15 cellular contexts compared by ENCODE assay signal in genomic region chr12:1429980-1430379, GRCh38.
DNase-seq lines count a peak whose midpoint lies in the region; ATAC-seq and TF ChIP-seq lines count a peak whose summit lies in the region.
"Had no signal": no experiment of that assay in that cellular context is flagged by ENCODE, and none has a peak within 500 bp of the region (broad histone marks: within the 10 kb centered on the region; RNA-seq: fewer than 3 reads in every experiment).

No MANE protein-coding gene starts in this region.

- ATAC-seq in left ventricle myocardium superior: peak; percentile 94
- no peak for ATAC-seq in GM19035 (IDR thresholded peaks at IDR 0.05; ENCODE audit: unreplicated experiment)

- peak overlapping the region; percentile 47 for H3K4me3 Mint-ChIP-seq in HFFc6
- H3K4me3 Mint-ChIP-seq: H9; T-helper 2 cell treated with Interferon-gamma antibody and Interleukin-4, amounts not matched to agents 5 μg/mL and 100 μg/mL, for 36 hours had no signal

- intact Hi-C loops in A673 (cut with micrococcal nuclease; ENCODE audit: unreplicated experiment): no loop called here
- intact Hi-C loops in left ventricle myocardium superior (cut with micrococcal nuclease): no loop called here

- no peaks in the 10 kb centered on the region for H3K9me3 Mint-ChIP-seq in HFFc6
- H3K9me3 Mint-ChIP-seq: H9; T-helper 2 cell treated with Interferon-gamma antibody and Interleukin-4, amounts not matched to agents 5 μg/mL and 100 μg/mL, for 36 hours had no signal

- no peak overlapping the region for H3K27ac ChIP-seq in A673 (ENCODE audit: low read depth, low read length, poor library complexity, severe bottlenecking)
- H3K27ac ChIP-seq: BLaER1 treated with 17β-estradiol and CSF1 and Interleukin-3, amounts not matched to agents 10 nM and 100 nM had no signal

- CTCF ChIA-PET in A673 (lab: Charles Lee): no interaction called here

- H3K27ac Mint-ChIP-seq in HFFc6: peak overlapping the region; percentile 75
- H3K27ac Mint-ChIP-seq: H9; T-helper 2 cell treated with Interferon-gamma antibody and Interleukin-4, amounts not matched to agents 5 μg/mL and 100 μg/mL, for 36 hours had no signal

- DNase-seq in A673 (ENCODE audit: low spot score) (peak; percentile 11), HFFc6 (peak; percentile 63), adipocyte (ENCODE audit: low read depth) (peak; percentile 67), left ventricle myocardium superior (no peak), T-helper 1 cell (no peak), superior temporal gyrus (ENCODE audit: extremely low spot score) (no peak), SK-N-DZ (ENCODE audit: low spot score) (no peak)
- DNase-seq: glutamatergic neuron, H9, NCI-H1105 treated with DMSO at 0.1 percent for 48 hours, NCI-H748 treated with DMSO at 0.1 percent for 48 hours, retina had no signal

- TF ChIP-seq CTCF in A673 (conservative IDR thresholded peaks at IDR 0.05; ENCODE audit: low read depth, low read length) (no peak), HFFc6 (IDR thresholded peaks at IDR 0.05) (no peak; the same call in 1 of the 2 replicates)

- H3K36me3 ChIP-seq in A673 (ENCODE audit: insufficient read depth, low read length, poor library complexity, severe bottlenecking): no peaks in the 10 kb centered on the region
- H3K36me3 ChIP-seq in adipocyte (ENCODE audit: control insufficient read depth, insufficient read depth, low read length, severe bottlenecking): peaks cover 6% of the 10 kb centered on the region

- H3K4me3 ChIP-seq in A673 (ENCODE audit: low read depth, low read length, poor library complexity, severe bottlenecking) (no peak overlapping the region), adipocyte (ENCODE audit: low read length) (peak overlapping the region; percentile 24)
- H3K4me3 ChIP-seq: BLaER1 treated with 17β-estradiol and CSF1 and Interleukin-3, amounts not matched to agents 10 nM and 100 nM had no signal

- POLR2A ChIA-PET in A673 (lab: Charles Lee; ENCODE audit: low non-redundant PET): no interaction called here

- no peaks in the 10 kb centered on the region for H3K36me3 Mint-ChIP-seq in HFFc6 (ENCODE audit: low read depth)

- H3K9me3 ChIP-seq in A673 (ENCODE audit: low read depth, low read length, poor library complexity, severe bottlenecking) (no peaks in the 10 kb centered on the region), adipocyte (ENCODE audit: control insufficient read depth, low read length) (no peaks in the 10 kb centered on the region)
- H3K9me3 ChIP-seq: BLaER1 treated with 17β-estradiol and CSF1 and Interleukin-3, amounts not matched to agents 10 nM and 100 nM had no signal

- H3K27me3 ChIP-seq in A673 (replicated peaks; ENCODE audit: insufficient read depth, low read depth, low read length, poor library complexity): no peaks in the 10 kb centered on the region
- H3K27me3 ChIP-seq in adipocyte (replicated peaks; ENCODE audit: control insufficient read depth, insufficient read depth, low read length): no peaks in the 10 kb centered on the region
- H3K27me3 ChIP-seq: BLaER1 treated with 17β-estradiol and CSF1 and Interleukin-3, amounts not matched to agents 10 nM and 100 nM had no signal

- H3K4me1 ChIP-seq in A673 (ENCODE audit: insufficient read depth, low read length, poor library complexity, severe bottlenecking) (no peaks in the 10 kb centered on the region), adipocyte (ENCODE audit: control insufficient read depth, insufficient read depth, low read length) (peaks cover 17% of the 10 kb centered on the region)

- H3K4me1 Mint-ChIP-seq in HFFc6 (ENCODE audit: low read depth): peaks cover 46% of the 10 kb centered on the region
- H3K4me1 Mint-ChIP-seq: H9 had no signal

- no TSS peak for BruUV-seq in A673 (replicated peaks; lab: Mats Ljungman, UMichigan)

- H3K27me3 Mint-ChIP-seq in HFFc6 (ENCODE audit: insufficient read depth): no peaks in the 10 kb centered on the region

- no peak overlapping the region for H3K9ac ChIP-seq in adipocyte (ENCODE audit: low read length)
- H3K9ac ChIP-seq: BLaER1 treated with 17β-estradiol and CSF1 and Interleukin-3, amounts not matched to agents 10 nM and 100 nM had no signal

Comparison
In these comparisons a context has a peak if more than half of its experiments do, and no peak if none do; other contexts are left out.
1. DNase-seq: peak in A673 (single experiment), HFFc6 (single experiment) and adipocyte (single experiment); none in left ventricle myocardium superior (single experiment), T-helper 1 cell (0 of 5), superior temporal gyrus (single experiment) and SK-N-DZ (single experiment).